Comparison of ENCODE assay signal across 21 cellular contexts in the genomic region with DNA sequence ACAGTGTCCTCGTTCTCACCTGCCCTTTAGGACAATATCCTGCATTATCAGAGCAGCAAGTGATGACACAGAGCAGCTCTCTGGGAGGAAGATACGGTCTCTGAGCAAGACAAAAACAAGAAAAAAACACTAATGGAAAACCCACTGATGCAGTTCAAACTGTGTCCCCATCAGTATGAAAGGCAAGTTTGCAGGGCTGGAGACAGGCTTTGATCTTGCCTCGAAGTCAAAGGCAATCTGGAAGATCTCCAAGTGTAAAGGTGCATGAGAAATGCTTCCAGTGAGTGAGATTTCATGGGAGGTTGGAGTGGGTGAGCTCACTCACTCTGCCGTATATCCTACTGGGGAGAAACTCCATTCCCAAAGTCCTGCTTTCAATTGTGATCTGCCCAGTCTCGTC.
A peak's percentile ranks its signal among the peaks of the same experiment; 100 is the strongest.
DNase-seq lines count a peak whose midpoint lies in the region; ATAC-seq, FAIRE-seq and TF ChIP-seq lines count a peak whose summit lies in the region.
"Had no signal": no experiment of that assay in that cellular context is flagged by ENCODE, and none has a peak within 500 bp of the region (broad histone marks: within the 10 kb centered on the region; RNA-seq: fewer than 3 reads in every experiment).

No MANE protein-coding gene starts in this region.

- peaks cover 3% of the 10 kb centered on the region for H3K9me3 Mint-ChIP-seq in nephron
- H3K9me3 Mint-ChIP-seq: HFFc6, IgD-negative memory B cell had no signal

- FAIRE-seq in RCC 7860 (lab: Jason Lieb, UNC) = peak; percentile 74
- FAIRE-seq: A549, D721Med, G401.6, GM12891, GM18507, HepG2 had no signal

- no peaks in the 10 kb centered on the region for H3K36me3 Mint-ChIP-seq in nephron (ENCODE audit: low read depth)
- H3K36me3 Mint-ChIP-seq: CD4-positive, CD25-positive, alpha-beta regulatory T cell; CD8-positive, alpha-beta memory T cell; IgD-negative memory B cell had no signal

- ATAC-seq in GM21526 (IDR thresholded peaks at IDR 0.05; ENCODE audit: low FRiP score, unreplicated experiment) = no peak
- ATAC-seq: A549, HCT116, HepG2 had no signal

- DNase-seq in ACHN = peak; percentile 4
- peak; percentile 42 for DNase-seq in RCC 7860 (ENCODE audit: low spot score)
- DNase-seq in kidney glomerular epithelial cell (lab: John Stamatoyannopoulos, UW) = peak; percentile 88
- DNase-seq in amniotic stem cell (lab: John Stamatoyannopoulos, UW) = no peak
- no peak for DNase-seq in stimulated activated CD4-positive, alpha-beta T cell treated with anti-CD3 and anti-CD28 coated beads, Interleukin-4, amount 100 ng/mL, for 4 hours
- DNase-seq: CD4-positive, CD25-positive, alpha-beta regulatory T cell; CD8-positive, alpha-beta memory T cell; COR-L47; GOT3; H7; HFFc6 had no signal

- H3K27ac Mint-ChIP-seq in nephron = peak overlapping the region; percentile 72 to 88 (median 83)
- H3K27ac Mint-ChIP-seq: CD4-positive, CD25-positive, alpha-beta regulatory T cell; CD8-positive, alpha-beta memory T cell; HFFc6; IgD-negative memory B cell had no signal

- no peak for TF ChIP-seq CTCF in nephron (IDR thresholded peaks at IDR 0.05; ENCODE audit: unreplicated experiment in 3 of 3)

- in situ Hi-C loops in ACHN (cut with HindIII; ENCODE audit: low pct_ligation_motif_present, low pct_unique_long_range_greater_than_20kb, low sequenced_read_pairs) = no loop called here

- no peaks in the 10 kb centered on the region for H3K27me3 Mint-ChIP-seq in nephron (ENCODE audit: low read depth)
- H3K27me3 Mint-ChIP-seq: CD4-positive, CD25-positive, alpha-beta regulatory T cell; CD8-positive, alpha-beta memory T cell; IgD-negative memory B cell had no signal

- H3K4me3 Mint-ChIP-seq in nephron = no peak overlapping the region
- H3K4me3 Mint-ChIP-seq: CD4-positive, CD25-positive, alpha-beta regulatory T cell; CD8-positive, alpha-beta memory T cell; HFFc6; IgD-negative memory B cell had no signal

- H3K4me1 Mint-ChIP-seq in nephron = peaks cover 26% of the 10 kb centered on the region
- H3K4me1 Mint-ChIP-seq: CD4-positive, CD25-positive, alpha-beta regulatory T cell; CD8-positive, alpha-beta memory T cell; IgD-negative memory B cell had no signal

Comparison
In these comparisons a context has a peak if more than half of its experiments do, and no peak if none do; other contexts are left out.
1. DNase-seq: peak in ACHN (single experiment), RCC 7860 (single experiment) and kidney glomerular epithelial cell (single experiment); none in amniotic stem cell (single experiment) and stimulated activated CD4-positive, alpha-beta T cell treated with anti-CD3 and anti-CD28 coated beads, Interleukin-4, amount 100 ng/mL, for 4 hours (0 of 2).